In genomic region chr10:77313066-77313750, GRCh38 we compare ENCODE assay signal across 24 cellular contexts.
A peak's percentile ranks its signal among the peaks of the same experiment; 100 is the strongest.
DNase-seq lines count a peak whose midpoint lies in the region; ATAC-seq, FAIRE-seq and TF ChIP-seq lines count a peak whose summit lies in the region.
"Had no signal": no experiment of that assay in that cellular context is flagged by ENCODE, and none has a peak within 500 bp of the region (broad histone marks: within the 10 kb centered on the region; RNA-seq: fewer than 3 reads in every experiment).

No MANE protein-coding gene starts in this region.

- H3K36me3 ChIP-seq in H1 (ENCODE audit: control insufficient read depth in 2 of 4, insufficient read depth in 4 of 4, low read length in 3 of 4): no peaks in the 10 kb centered on the region
- no peaks in the 10 kb centered on the region for H3K36me3 ChIP-seq in neural progenitor cell
- H3K36me3 ChIP-seq in left lung: no peaks in the 10 kb centered on the region

- no peak overlapping the region for H4K5ac ChIP-seq in H1 (ENCODE audit: insufficient read length, low read depth, low read length)

- ATAC-seq in left lung: no peak

- TF ChIP-seq CTCF in HFFc6 (IDR thresholded peaks at IDR 0.05) (no peak), H1 (IDR thresholded peaks at IDR 0.05; ENCODE audit: control extremely low read depth in 1 of 3, insufficient read depth in 1 of 3, low read depth in 1 of 3, low read length in 3 of 3) (no peak), neural progenitor cell (IDR thresholded peaks at IDR 0.05) (no peak), left lung (IDR thresholded peaks at IDR 0.05) (no peak)

- no peak for TF ChIP-seq POLR2A in H1 (IDR thresholded peaks at IDR 0.05; ENCODE audit: control extremely low read depth in 1 of 2, low read depth in 2 of 2, low read length in 2 of 2)

- H4K20me1 ChIP-seq in H1 (replicated peaks in 1 of 2; ENCODE audit: control insufficient read depth in 1 of 2, insufficient read depth in 2 of 2, low read length in 2 of 2): no peaks in the 10 kb centered on the region
- H4K20me1 ChIP-seq in neural progenitor cell (ENCODE audit: low read depth): no peaks in the 10 kb centered on the region

- H3K27ac Mint-ChIP-seq in HFFc6 (peak overlapping the region; percentile 81; the same call in 1 of the 2 replicates), neural progenitor cell (no peak overlapping the region)
- H3K27ac Mint-ChIP-seq: CD4-positive, alpha-beta T cell had no signal

- H2AFZ ChIP-seq in H1 (ENCODE audit: low read length) (no peak overlapping the region), neural progenitor cell (replicated peaks) (no peak overlapping the region)

- H3K14ac ChIP-seq in H1 (ENCODE audit: insufficient read length): no peak overlapping the region

- no peak overlapping the region for H3K4ac ChIP-seq in H1 (replicated peaks; ENCODE audit: insufficient read length, low read depth, low read length)

- no peak overlapping the region for H3K9ac ChIP-seq in H1 (replicated peaks in 1 of 4; ENCODE audit: extremely low read depth in 1 of 4, low read depth in 3 of 4, low read length in 3 of 4)
- no peak overlapping the region for H3K9ac ChIP-seq in neural progenitor cell

- no peak for TF ChIP-seq RAD21 in H1 (IDR thresholded peaks at IDR 0.05 in 1 of 2, conservative IDR thresholded peaks at IDR 0.05 in 1 of 2; ENCODE audit: low read depth in 2 of 2, low read length in 2 of 2)

- H3K36me3 Mint-ChIP-seq in HFFc6 (ENCODE audit: low read depth) (peaks cover 17% of the 10 kb centered on the region), neural progenitor cell (no peaks in the 10 kb centered on the region)

- H3K27ac ChIP-seq in H1 (ENCODE audit: low read depth, low read length) (no peak overlapping the region), neural progenitor cell (no peak overlapping the region), left lung (no peak overlapping the region)
- H3K27ac ChIP-seq: SK-N-MC had no signal

- peaks cover 0 to 11% (median 5%) of the 10 kb centered on the region in 4 experiments; a peak in 3 of 7 replicates for H3K4me1 ChIP-seq in H1 (replicated peaks in 1 of 4; ENCODE audit: control insufficient read depth in 3 of 4, insufficient read depth in 4 of 4, low read length in 3 of 4)
- H3K4me1 ChIP-seq in neural progenitor cell: peaks cover 31% of the 10 kb centered on the region
- no peaks in the 10 kb centered on the region for H3K4me1 ChIP-seq in left lung
- H3K4me1 ChIP-seq: Caco-2 had no signal

- H3K79me1 ChIP-seq in H1 (ENCODE audit: low read depth, low read length): no peaks in the 10 kb centered on the region

- H3K4me2 ChIP-seq in H1 (ENCODE audit: insufficient read depth in 1 of 2, low read depth in 2 of 2, low read length in 2 of 2) (no peak overlapping the region), neural progenitor cell (peak overlapping the region; percentile 37)

- peaks cover 3% of the 10 kb centered on the region; the same call in 1 of the 2 replicates for H3K27me3 Mint-ChIP-seq in HFFc6 (ENCODE audit: insufficient read depth)
- peaks cover 5% of the 10 kb centered on the region for H3K27me3 Mint-ChIP-seq in neural progenitor cell (ENCODE audit: insufficient read depth, low read depth)

- H3K4me3 ChIP-seq in H1 (ENCODE audit: extremely low read depth in 1 of 4, insufficient read depth in 2 of 4, low read depth in 3 of 4, low read length in 4 of 4) (no peak overlapping the region), neural progenitor cell (no peak overlapping the region), left lung (no peak overlapping the region)
- H3K4me3 ChIP-seq: SK-N-MC had no signal

- no peak overlapping the region for H2BK12ac ChIP-seq in H1 (ENCODE audit: low read depth, low read length)

- H3K27me3 ChIP-seq in H1 (replicated peaks in 1 of 4; ENCODE audit: control insufficient read depth in 3 of 4, extremely low read depth in 1 of 4, insufficient read depth in 3 of 4, low read length in 3 of 4): no peaks in the 10 kb centered on the region
- H3K27me3 ChIP-seq in neural progenitor cell: no peaks in the 10 kb centered on the region
- H3K27me3 ChIP-seq in left lung: peaks cover 0 to 5% of the 10 kb centered on the region in 2 donors

- intact Hi-C loops in left lung (cut with DNase I): no loop called here

- DNase-seq in NCI-H2107 treated with DMSO at 0.1 percent for 48 hours (lab: John Stamatoyannopoulos, UW; ENCODE audit: unreplicated experiment) (peak; percentile 5), NCI-H2107 (lab: John Stamatoyannopoulos, UW) (no peak), HFFc6 (no peak), H1 (ENCODE audit: low read depth in 1 of 2, low spot score in 2 of 2) (no peak), neural progenitor cell (ENCODE audit: low spot score) (peak; percentile 23), left lung (no peak), midbrain (lab: John Stamatoyannopoulos, UW) (no peak), RCC 7860 (ENCODE audit: low spot score) (no peak)
- DNase-seq: 8988T; Caco-2; CD4-positive, alpha-beta T cell; DMS53; EL; GOT3; KBM-7; NCI-H1105; NCI-H187; NCI-H2171; NCI-H446; NCI-H526 treated with DMSO at 0.1 percent for 48 hours; OCI-M1; SHP77 had no signal

- no peak overlapping the region for H3K23ac ChIP-seq in H1 (ENCODE audit: insufficient read length)

- no peak overlapping the region for H2AK5ac ChIP-seq in H1 (ENCODE audit: low read depth, low read length)

- no peak for TF ChIP-seq EP300 in H1 (IDR thresholded peaks at IDR 0.05; ENCODE audit: borderline replicate concordance in 1 of 2, low read depth in 2 of 2, low read length in 2 of 2)

- POLR2A ChIA-PET in H1 (lab: Charles Lee; ENCODE audit: partially characterized antibody): no interaction called here

- H3K79me2 ChIP-seq in H1 (ENCODE audit: control insufficient read depth in 1 of 2, insufficient read depth in 2 of 2, low read length in 2 of 2): no peaks in the 10 kb centered on the region
- H3K79me2 ChIP-seq in neural progenitor cell (ENCODE audit: low read depth): no peaks in the 10 kb centered on the region

- no peak overlapping the region for H3K56ac ChIP-seq in H1 (replicated peaks; ENCODE audit: insufficient read length, low read depth, low read length)

- H4K91ac ChIP-seq in H1 (replicated peaks; ENCODE audit: insufficient read length, low read length): no peak overlapping the region

- H3K4me3 Mint-ChIP-seq in HFFc6 (no peak overlapping the region; the same call in 1 of the 2 replicates), neural progenitor cell (no peak overlapping the region)
- H3K4me3 Mint-ChIP-seq: CD4-positive, alpha-beta T cell had no signal

- H3F3A ChIP-seq in neural progenitor cell (ENCODE audit: low read depth): no peaks in the 10 kb centered on the region

- no peak overlapping the region for H4K8ac ChIP-seq in H1 (ENCODE audit: extremely low read depth, insufficient read depth, low read length)

- no peaks in the 10 kb centered on the region for H3K9me3 Mint-ChIP-seq in HFFc6
- H3K9me3 Mint-ChIP-seq in neural progenitor cell: no peaks in the 10 kb centered on the region
- H3K9me3 Mint-ChIP-seq: CD4-positive, alpha-beta T cell had no signal

- H2BK120ac ChIP-seq in H1 (replicated peaks; ENCODE audit: low read depth, low read length): no peak overlapping the region

- WGBS in H1 (ENCODE audit: extremely low coverage in 1 of 2, insufficient coverage in 1 of 2, insufficient read length in 1 of 2, insufficient replicate concordance in 2 of 2, low coverage in 1 of 2, low lambda C conversion rate in 2 of 2, missing lambda C conversion rate in 1 of 2), 2 experiments: 85% methylated on average over 13 of the region's 13 CpGs; no CpG with 5 or more reads in 1 of the 2 experiments

- H3K9me3 ChIP-seq in H1 (ENCODE audit: insufficient read depth in 2 of 2, low read depth in 1 of 2, low read length in 1 of 2): no peaks in the 10 kb centered on the region
- H3K9me3 ChIP-seq in neural progenitor cell (ENCODE audit: low read depth): no peaks in the 10 kb centered on the region
- no peaks in the 10 kb centered on the region for H3K9me3 ChIP-seq in left lung
- H3K9me3 ChIP-seq: Caco-2 had no signal

- no peak for FAIRE-seq in H1 (lab: Jason Lieb, UNC)
- FAIRE-seq in RCC 7860 (lab: Jason Lieb, UNC): no peak
- FAIRE-seq: GM12891 had no signal

- H3K4me1 Mint-ChIP-seq in HFFc6 (ENCODE audit: low read depth) (peaks cover 73% of the 10 kb centered on the region), neural progenitor cell (peaks cover 28% of the 10 kb centered on the region)

- H2BK20ac ChIP-seq in H1 (ENCODE audit: low read length): 0 out of 2 replicates have a peak overlapping the region, but pooled peaks have one; percentile 9

- no peak overlapping the region for H3K18ac ChIP-seq in H1 (ENCODE audit: extremely low read depth, low read length)

- H2BK15ac ChIP-seq in H1 (ENCODE audit: low read length): no peak overlapping the region

- H2BK5ac ChIP-seq in H1 (ENCODE audit: low read depth, low read length): no peak overlapping the region

- CTCF ChIA-PET in H1 (lab: Charles Lee; ENCODE audit: partially characterized antibody): interaction anchor here (0.9 to 1.6 kb wide), 5 partner anchors 16 to 330 kb away, joined by 3 to 4 read pairs (median 3); no protein-coding TSS in a partner anchor

- H3K23me2 ChIP-seq in H1 (ENCODE audit: low read depth, low read length): no peaks in the 10 kb centered on the region; the same call in 1 of the 2 replicates

TF ChIP-seq in H1, 55 proteins besides CTCF, POLR2A, EP300 and RAD21 (continues in another document):
- no peak for TF ChIP-seq CHD1 (IDR thresholded peaks at IDR 0.05; ENCODE audit: low read depth, low read length)
- TF ChIP-seq CBX8 (IDR thresholded peaks at IDR 0.05; ENCODE audit: borderline replicate concordance, low read depth, low read length): no peak
- TF ChIP-seq HDAC2 (IDR thresholded peaks at IDR 0.05; ENCODE audit: borderline replicate concordance in 1 of 2, low read depth in 2 of 2, low read length in 2 of 2): no peak
- TF ChIP-seq ASH2L (IDR thresholded peaks at IDR 0.05; ENCODE audit: low read length): no peak
- TF ChIP-seq RXRA (IDR thresholded peaks at IDR 0.05; ENCODE audit: insufficient read depth, low read depth, low read length): no peak
- TF ChIP-seq KDM1A (IDR thresholded peaks at IDR 0.05; ENCODE audit: borderline replicate concordance, low read length): no peak
- TF ChIP-seq ZNF274 (IDR thresholded peaks at IDR 0.05; ENCODE audit: borderline replicate concordance, extremely low read depth, low read length): no peak
- TF ChIP-seq GABPA (IDR thresholded peaks at IDR 0.05; ENCODE audit: borderline replicate concordance, insufficient read depth, low read length): no peak
- no peak for TF ChIP-seq SRF (IDR thresholded peaks at IDR 0.05; ENCODE audit: low read depth, low read length)
- TF ChIP-seq PHF8 (conservative IDR thresholded peaks at IDR 0.05; ENCODE audit: low read depth, low read length): no peak
- TF ChIP-seq KDM4A (IDR thresholded peaks at IDR 0.05; ENCODE audit: low read depth, low read length, severe bottlenecking): no peak
- no peak for TF ChIP-seq SIN3A (conservative IDR thresholded peaks at IDR 0.05 in 1 of 2, IDR thresholded peaks at IDR 0.05 in 1 of 2; ENCODE audit: low read depth in 1 of 2, low read length in 2 of 2)
- TF ChIP-seq CEBPB (IDR thresholded peaks at IDR 0.05; ENCODE audit: low read depth, low read length): no peak
- no peak for TF ChIP-seq RNF2 (IDR thresholded peaks at IDR 0.05; ENCODE audit: borderline replicate concordance, low read depth, low read length, missing control alignments, poor library complexity, severe bottlenecking)
- no peak for TF ChIP-seq HDAC6 (IDR thresholded peaks at IDR 0.05; ENCODE audit: low read depth, low read length)

Comparison
In these comparisons a context has a peak if more than half of its experiments do, and no peak if none do; other contexts are left out.
1. DNase-seq: peak in NCI-H2107 treated with DMSO at 0.1 percent for 48 hours (single experiment) and neural progenitor cell (single experiment); none in NCI-H2107 (single experiment), HFFc6 (single experiment), H1 (0 of 2), left lung (0 of 2), midbrain (single experiment) and RCC 7860 (single experiment).